ENCODE assay signal across 1 cellular context in the genomic region with DNA sequence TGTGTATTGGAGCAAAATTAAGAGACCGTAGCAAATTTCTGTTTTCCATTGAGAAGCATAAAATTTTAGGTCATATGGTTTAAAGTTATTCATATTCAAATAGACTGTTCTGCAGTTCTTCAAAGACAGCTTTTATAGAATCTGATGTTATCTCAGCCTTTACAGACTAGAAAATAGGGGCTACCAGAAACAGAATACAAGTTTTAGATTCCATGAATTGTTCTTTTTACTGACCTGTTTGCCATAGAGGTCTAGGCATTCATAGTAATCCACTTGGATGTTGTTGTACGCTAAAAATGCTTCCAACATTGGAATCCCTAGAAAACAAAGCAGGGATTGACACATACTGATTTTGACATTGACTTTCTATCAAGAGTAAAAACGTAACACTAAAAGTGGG.
TF ChIP-seq lines count a peak whose summit lies in the region.

No MANE protein-coding gene starts in this region.

TF ChIP-seq in SK-N-SH, 30 proteins besides CTCF, POLR2A, EP300 and RAD21 (continued from another document):
- TF ChIP-seq, protein P1, sequence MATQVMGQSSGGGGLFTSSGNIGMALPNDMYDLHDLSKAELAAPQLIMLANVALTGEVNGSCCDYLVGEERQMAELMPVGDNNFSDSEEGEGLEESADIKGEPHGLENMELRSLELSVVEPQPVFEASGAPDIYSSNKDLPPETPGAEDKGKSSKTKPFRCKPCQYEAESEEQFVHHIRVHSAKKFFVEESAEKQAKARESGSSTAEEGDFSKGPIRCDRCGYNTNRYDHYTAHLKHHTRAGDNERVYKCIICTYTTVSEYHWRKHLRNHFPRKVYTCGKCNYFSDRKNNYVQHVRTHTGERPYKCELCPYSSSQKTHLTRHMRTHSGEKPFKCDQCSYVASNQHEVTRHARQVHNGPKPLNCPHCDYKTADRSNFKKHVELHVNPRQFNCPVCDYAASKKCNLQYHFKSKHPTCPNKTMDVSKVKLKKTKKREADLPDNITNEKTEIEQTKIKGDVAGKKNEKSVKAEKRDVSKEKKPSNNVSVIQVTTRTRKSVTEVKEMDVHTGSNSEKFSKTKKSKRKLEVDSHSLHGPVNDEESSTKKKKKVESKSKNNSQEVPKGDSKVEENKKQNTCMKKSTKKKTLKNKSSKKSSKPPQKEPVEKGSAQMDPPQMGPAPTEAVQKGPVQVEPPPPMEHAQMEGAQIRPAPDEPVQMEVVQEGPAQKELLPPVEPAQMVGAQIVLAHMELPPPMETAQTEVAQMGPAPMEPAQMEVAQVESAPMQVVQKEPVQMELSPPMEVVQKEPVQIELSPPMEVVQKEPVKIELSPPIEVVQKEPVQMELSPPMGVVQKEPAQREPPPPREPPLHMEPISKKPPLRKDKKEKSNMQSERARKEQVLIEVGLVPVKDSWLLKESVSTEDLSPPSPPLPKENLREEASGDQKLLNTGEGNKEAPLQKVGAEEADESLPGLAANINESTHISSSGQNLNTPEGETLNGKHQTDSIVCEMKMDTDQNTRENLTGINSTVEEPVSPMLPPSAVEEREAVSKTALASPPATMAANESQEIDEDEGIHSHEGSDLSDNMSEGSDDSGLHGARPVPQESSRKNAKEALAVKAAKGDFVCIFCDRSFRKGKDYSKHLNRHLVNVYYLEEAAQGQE (IDR thresholded peaks at IDR 0.05; ENCODE audit: low read depth, low read length): no peak
- TF ChIP-seq NFIC (IDR thresholded peaks at IDR 0.05; ENCODE audit: borderline replicate concordance) (no peak), SMC3 (IDR thresholded peaks at IDR 0.05; ENCODE audit: low read depth, low read length) (no peak), PBX3 (IDR thresholded peaks at IDR 0.05) (no peak), GABPA (IDR thresholded peaks at IDR 0.05; ENCODE audit: low read depth) (no peak), RCOR1 (IDR thresholded peaks at IDR 0.05; ENCODE audit: low read length) (no peak), POLR2AphosphoS5 (IDR thresholded peaks at IDR 0.05; ENCODE audit: low read depth, low read length) (no peak), RFX5 (IDR thresholded peaks at IDR 0.05; ENCODE audit: low read length) (no peak), MXI1 (IDR thresholded peaks at IDR 0.05; ENCODE audit: low read depth, low read length) (no peak), USF2 (IDR thresholded peaks at IDR 0.05; ENCODE audit: borderline replicate concordance, low read depth, low read length) (no peak)
